14 cellular contexts compared by ENCODE assay signal in the genomic region with DNA sequence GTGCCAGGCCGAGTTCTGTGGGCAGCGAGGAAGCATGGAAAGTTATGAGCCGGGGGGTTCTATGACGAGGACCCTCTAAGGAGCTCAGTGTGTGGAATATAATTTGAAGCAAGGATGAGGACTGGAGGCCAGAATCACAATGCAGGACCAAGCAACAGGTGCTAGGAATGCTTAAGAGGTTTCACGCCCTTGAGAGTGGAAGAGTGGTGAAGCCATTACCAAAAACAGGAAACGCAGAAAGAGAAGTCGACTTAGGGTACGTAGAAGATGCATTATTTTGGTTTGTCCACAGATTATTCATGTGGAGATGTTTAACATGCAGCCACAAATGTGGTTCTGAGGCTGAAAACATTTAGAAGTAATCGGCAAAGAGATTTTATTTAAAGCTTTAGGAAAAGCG.
DNase-seq lines count a peak whose midpoint lies in the region; ATAC-seq and TF ChIP-seq lines count a peak whose summit lies in the region.
"Had no signal": no experiment of that assay in that cellular context is flagged by ENCODE, and none has a peak within 500 bp of the region (broad histone marks: within the 10 kb centered on the region; RNA-seq: fewer than 3 reads in every experiment).

No MANE protein-coding gene starts in this region.

- H3K27me3 ChIP-seq in spleen (replicated peaks in 1 of 7), result no peaks in the 10 kb centered on the region
- H3K27me3 ChIP-seq: sigmoid colon had no signal

- peak overlapping the region; percentile 53 to 89 (median 81) for H3K27ac ChIP-seq in spleen
- H3K27ac ChIP-seq: lower lobe of right lung, sigmoid colon had no signal

- H3K4me1 Mint-ChIP-seq in T-helper 2 cell treated with Interferon-gamma antibody and Interleukin-4, amounts not matched to agents 5 μg/mL and 100 μg/mL, for 36 hours (ENCODE audit: low read depth), result peaks cover 62% of the 10 kb centered on the region
- peaks cover 90% of the 10 kb centered on the region for H3K4me1 Mint-ChIP-seq in activated naive CD8-positive, alpha-beta T cell (ENCODE audit: low read depth)
- H3K4me1 Mint-ChIP-seq in osteocyte (ENCODE audit: unreplicated experiment), result peaks cover 19% of the 10 kb centered on the region

- H3K27me3 Mint-ChIP-seq in T-helper 2 cell treated with Interferon-gamma antibody and Interleukin-4, amounts not matched to agents 5 μg/mL and 100 μg/mL, for 36 hours (ENCODE audit: low read depth), result no peaks in the 10 kb centered on the region
- no peaks in the 10 kb centered on the region for H3K27me3 Mint-ChIP-seq in activated naive CD8-positive, alpha-beta T cell
- H3K27me3 Mint-ChIP-seq in osteocyte (ENCODE audit: unreplicated experiment), result no peaks in the 10 kb centered on the region

- intact Hi-C loops in spleen (cut with DNase I; ENCODE audit: low total_unique reads) (no loop called here), left colon (cut with DNase I, micrococcal nuclease) (no loop called here)

- no peak for TF ChIP-seq CTCF in spleen (IDR thresholded peaks at IDR 0.05 in 8 of 11, conservative IDR thresholded peaks at IDR 0.05 in 3 of 11)
- TF ChIP-seq CTCF in osteocyte (IDR thresholded peaks at IDR 0.05), result no peak

- DNase-seq in T-helper 2 cell treated with Interferon-gamma antibody and Interleukin-4, amounts not matched to agents 5 μg/mL and 100 μg/mL, for 36 hours (ENCODE audit: low spot score), result no peak
- no peak for DNase-seq in T-helper 2 cell
- DNase-seq in spleen, result no peak
- DNase-seq in left colon, result no peak
- DNase-seq in osteocyte (ENCODE audit: extremely low spot score, unreplicated experiment), result no peak
- DNase-seq in NCI-H1092 (lab: John Stamatoyannopoulos, UW), result no peak
- DNase-seq: effector CD8-positive, alpha-beta T cell; GF-D8; lower lobe of right lung; NCI-H226; sigmoid colon; stimulated activated naive CD4-positive, alpha-beta T cell treated with Interleukin-2 at 50 U/mL for 16 hours had no signal

- peaks cover 22 to 100% (median 91%) of the 10 kb centered on the region in 6 donors for H3K4me1 ChIP-seq in spleen
- H3K4me1 ChIP-seq: sigmoid colon had no signal

- no peak overlapping the region for H3K4me3 Mint-ChIP-seq in T-helper 2 cell treated with Interferon-gamma antibody and Interleukin-4, amounts not matched to agents 5 μg/mL and 100 μg/mL, for 36 hours
- H3K4me3 Mint-ChIP-seq in activated naive CD8-positive, alpha-beta T cell, result peak overlapping the region; percentile 50
- H3K4me3 Mint-ChIP-seq in osteocyte (ENCODE audit: unreplicated experiment), result no peak overlapping the region

- peak; percentile 35 for ATAC-seq in HG02678 (IDR thresholded peaks at IDR 0.05; ENCODE audit: unreplicated experiment)
- ATAC-seq in left colon, result no peak
- ATAC-seq: lower lobe of right lung had no signal

- H3K27ac Mint-ChIP-seq in T-helper 2 cell treated with Interferon-gamma antibody and Interleukin-4, amounts not matched to agents 5 μg/mL and 100 μg/mL, for 36 hours, result peak overlapping the region; percentile 6
- H3K27ac Mint-ChIP-seq in activated naive CD8-positive, alpha-beta T cell, result peak overlapping the region; percentile 98
- no peak overlapping the region for H3K27ac Mint-ChIP-seq in osteocyte (ENCODE audit: unreplicated experiment)

- H3K36me3 ChIP-seq in spleen, result peaks cover 0 to 4% (median 0%) of the 10 kb centered on the region in 6 donors
- H3K36me3 ChIP-seq: lower lobe of right lung, sigmoid colon had no signal

- H3K36me3 Mint-ChIP-seq in T-helper 2 cell treated with Interferon-gamma antibody and Interleukin-4, amounts not matched to agents 5 μg/mL and 100 μg/mL, for 36 hours (ENCODE audit: low read depth), result peaks cover 39% of the 10 kb centered on the region
- H3K36me3 Mint-ChIP-seq in activated naive CD8-positive, alpha-beta T cell, result peaks cover 23% of the 10 kb centered on the region
- no peaks in the 10 kb centered on the region for H3K36me3 Mint-ChIP-seq in osteocyte (ENCODE audit: unreplicated experiment)

- WGBS in spleen, 5 donors, result 64 to 70% (median 67%) methylated on average over 10 of the region's 10 CpGs

- H3K4me3 ChIP-seq in spleen, result no peak overlapping the region
- H3K4me3 ChIP-seq: lower lobe of right lung, sigmoid colon had no signal

- H3K9me3 Mint-ChIP-seq in T-helper 2 cell treated with Interferon-gamma antibody and Interleukin-4, amounts not matched to agents 5 μg/mL and 100 μg/mL, for 36 hours, result peaks cover 5% of the 10 kb centered on the region
- peaks cover 3% of the 10 kb centered on the region for H3K9me3 Mint-ChIP-seq in activated naive CD8-positive, alpha-beta T cell (ENCODE audit: low read depth)
- no peaks in the 10 kb centered on the region for H3K9me3 Mint-ChIP-seq in osteocyte (ENCODE audit: unreplicated experiment)

- no peaks in the 10 kb centered on the region for H3K9me3 ChIP-seq in spleen
- H3K9me3 ChIP-seq: lower lobe of right lung, sigmoid colon had no signal

- TF ChIP-seq POLR2A in spleen (IDR thresholded peaks at IDR 0.05), result no peak
